ENCODE assay signal across 10 cellular contexts in genomic region chr5:56011835-56012234, GRCh38. TPM values are rescaled to one million over a fixed set of nuclear protein-coding genes. Genes with fewer than 3 reads are reported as not detected.
DNase-seq lines count a peak whose midpoint lies in the region; ATAC-seq and TF ChIP-seq lines count a peak whose summit lies in the region.
"Had no signal": no experiment of that assay in that cellular context is flagged by ENCODE, and none has a peak within 500 bp of the region (broad histone marks: within the 10 kb centered on the region; RNA-seq: fewer than 3 reads in every experiment).

No MANE protein-coding gene starts in this region.

- WGBS in gastroesophageal sphincter (ENCODE audit: low coverage in 1 of 2), 2 donors, result 34 to 41% methylated on average over 3 of the region's 3 CpGs
- WGBS in upper lobe of left lung, 2 donors, result 69 to 80% methylated on average over 3 of the region's 3 CpGs

- TF ChIP-seq CTCF in WI38 (IDR thresholded peaks at IDR 0.05; ENCODE audit: low read depth, low read length), result no peak
- TF ChIP-seq CTCF in gastroesophageal sphincter (IDR thresholded peaks at IDR 0.05), result no peak
- TF ChIP-seq CTCF in upper lobe of left lung (IDR thresholded peaks at IDR 0.05), result no peak

- peaks cover 0 to 7% (median 0%) of the 10 kb centered on the region in 3 donors for H3K4me1 ChIP-seq in gastroesophageal sphincter
- peaks cover 0 to 10% (median 8%) of the 10 kb centered on the region in 4 donors for H3K4me1 ChIP-seq in upper lobe of left lung

- H3K27ac ChIP-seq in gastroesophageal sphincter (peak overlapping the region in 2 of 4 donors; percentile 12 to 42), upper lobe of left lung (peak overlapping the region in 2 of 4 donors; percentile 21 to 53)
- H3K27ac ChIP-seq: cardiac muscle cell had no signal

- ATAC-seq in gastroesophageal sphincter (peak; percentile 80), upper lobe of left lung (ENCODE audit: low FRiP score in 2 of 2) (peak; percentile 22 to 84), HG02588 (IDR thresholded peaks at IDR 0.05; ENCODE audit: unreplicated experiment) (no peak)

- H3K27me3 ChIP-seq in gastroesophageal sphincter (no peaks in the 10 kb centered on the region), upper lobe of left lung (no peaks in the 10 kb centered on the region)
- H3K27me3 ChIP-seq: BLaER1 treated with 17β-estradiol and CSF1 and Interleukin-3, amounts not matched to agents 10 nM and 100 nM; cardiac muscle cell had no signal

- 0 out of 2 replicates have a peak overlapping the region, but pooled peaks have one; percentile 10 for H3K4me3 ChIP-seq in WI38 (ENCODE audit: low read depth, low read length)
- no peak overlapping the region for H3K4me3 ChIP-seq in gastroesophageal sphincter
- H3K4me3 ChIP-seq in upper lobe of left lung, result no peak overlapping the region
- H3K4me3 ChIP-seq: BLaER1 treated with 17β-estradiol and CSF1 and Interleukin-3, amounts not matched to agents 10 nM and 100 nM; cardiac muscle cell had no signal

- H3K36me3 ChIP-seq in gastroesophageal sphincter (no peaks in the 10 kb centered on the region), upper lobe of left lung (no peaks in the 10 kb centered on the region)
- H3K36me3 ChIP-seq: BLaER1 treated with 17β-estradiol and CSF1 and Interleukin-3, amounts not matched to agents 10 nM and 100 nM; cardiac muscle cell had no signal

- DNase-seq in activated T-cell treated with anti-CD3 and anti-CD28 coated beads for 24 hours (ENCODE audit: low read depth) (peak; percentile 16), upper lobe of left lung (no peak), nucleus accumbens (lab: John Stamatoyannopoulos, UW) (no peak), NCI-H2196 (lab: John Stamatoyannopoulos, UW; ENCODE audit: unreplicated experiment) (no peak)
- DNase-seq in activated T-cell treated with anti-CD3 and anti-CD28 coated beads, Interleukin-2, amount 50 U/mL, for 1 hour, result no peak

- TF ChIP-seq EP300 in gastroesophageal sphincter (IDR thresholded peaks at IDR 0.05) (no peak), upper lobe of left lung (IDR thresholded peaks at IDR 0.05) (no peak)

- H3K9me3 ChIP-seq in gastroesophageal sphincter, result no peaks in the 10 kb centered on the region
- no peaks in the 10 kb centered on the region for H3K9me3 ChIP-seq in upper lobe of left lung

- TF ChIP-seq POLR2A in gastroesophageal sphincter (IDR thresholded peaks at IDR 0.05), result no peak
- no peak for TF ChIP-seq POLR2A in upper lobe of left lung (IDR thresholded peaks at IDR 0.05)

RNA-seq across cellular contexts. Expression of gene IL6ST, which starts 17.1 kb away (rescaled TPM):
- total RNA-seq in gastroesophageal sphincter, result 100 to 1,000 TPM; 351 to 761 (median 435) TPM
- 100 to 1,000 TPM; 177 to 383 (median 300) TPM for total RNA-seq in upper lobe of left lung
